Comparison of ENCODE assay signal across 10 cellular contexts in genomic region chr11:128625316-128625715, GRCh38. TPM values are rescaled to one million over a fixed set of nuclear protein-coding genes. Genes with fewer than 3 reads are reported as not detected.
DNase-seq lines count a peak whose midpoint lies in the region; ATAC-seq and TF ChIP-seq lines count a peak whose summit lies in the region.
"Had no signal": no experiment of that assay in that cellular context is flagged by ENCODE, and none has a peak within 500 bp of the region (broad histone marks: within the 10 kb centered on the region; RNA-seq: fewer than 3 reads in every experiment).

No MANE protein-coding gene starts in this region.

- H3K36me3 Mint-ChIP-seq in T-helper 2 cell treated with Interferon-gamma antibody and Interleukin-4, amounts not matched to agents 5 μg/mL and 100 μg/mL, for 36 hours (ENCODE audit: low read depth): peaks cover 1% of the 10 kb centered on the region
- H3K36me3 Mint-ChIP-seq in activated T-helper 17 cell treated with anti-CD3 and anti-CD28 coated beads, Interleukin-2, amount 50 U/mL, for 72 hours (ENCODE audit: low read depth): no peaks in the 10 kb centered on the region
- H3K36me3 Mint-ChIP-seq in natural killer cell treated with Interleukin-12 subunit alpha and Interleukin-12 subunit beta and Interleukin-15 and Interleukin-18, amount 100 ng/mL, for 72 hours: no peaks in the 10 kb centered on the region
- H3K36me3 Mint-ChIP-seq: type B pancreatic cell had no signal

- H3K27me3 Mint-ChIP-seq in T-helper 2 cell treated with Interferon-gamma antibody and Interleukin-4, amounts not matched to agents 5 μg/mL and 100 μg/mL, for 36 hours (ENCODE audit: low read depth): no peaks in the 10 kb centered on the region
- no peaks in the 10 kb centered on the region for H3K27me3 Mint-ChIP-seq in activated T-helper 17 cell treated with anti-CD3 and anti-CD28 coated beads, Interleukin-2, amount 50 U/mL, for 72 hours
- no peaks in the 10 kb centered on the region for H3K27me3 Mint-ChIP-seq in natural killer cell treated with Interleukin-12 subunit alpha and Interleukin-12 subunit beta and Interleukin-15 and Interleukin-18, amount 100 ng/mL, for 72 hours

- H4K20me1 ChIP-seq in KMS-11 (ENCODE audit: insufficient read depth): no peaks in the 10 kb centered on the region

- no peaks in the 10 kb centered on the region for H3K9me3 Mint-ChIP-seq in T-helper 2 cell treated with Interferon-gamma antibody and Interleukin-4, amounts not matched to agents 5 μg/mL and 100 μg/mL, for 36 hours
- no peaks in the 10 kb centered on the region for H3K9me3 Mint-ChIP-seq in activated T-helper 17 cell treated with anti-CD3 and anti-CD28 coated beads, Interleukin-2, amount 50 U/mL, for 72 hours
- no peaks in the 10 kb centered on the region for H3K9me3 Mint-ChIP-seq in natural killer cell treated with Interleukin-12 subunit alpha and Interleukin-12 subunit beta and Interleukin-15 and Interleukin-18, amount 100 ng/mL, for 72 hours
- H3K9me3 Mint-ChIP-seq: type B pancreatic cell had no signal

- peaks cover 79% of the 10 kb centered on the region for H3K4me1 ChIP-seq in KMS-11 (ENCODE audit: low read depth, poor library complexity, severe bottlenecking)

- peaks cover 79% of the 10 kb centered on the region for H3K4me1 Mint-ChIP-seq in T-helper 2 cell treated with Interferon-gamma antibody and Interleukin-4, amounts not matched to agents 5 μg/mL and 100 μg/mL, for 36 hours (ENCODE audit: low read depth)
- H3K4me1 Mint-ChIP-seq in activated T-helper 17 cell treated with anti-CD3 and anti-CD28 coated beads, Interleukin-2, amount 50 U/mL, for 72 hours: peaks cover 71% of the 10 kb centered on the region
- peaks cover 79 to 86% of the 10 kb centered on the region in 2 donors for H3K4me1 Mint-ChIP-seq in natural killer cell treated with Interleukin-12 subunit alpha and Interleukin-12 subunit beta and Interleukin-15 and Interleukin-18, amount 100 ng/mL, for 72 hours (ENCODE audit: low read depth in 2 of 2)

- H3K79me2 ChIP-seq in KMS-11 (ENCODE audit: insufficient read depth, low read depth): no peaks in the 10 kb centered on the region

- H3K36me3 ChIP-seq in KMS-11 (ENCODE audit: insufficient read depth): no peaks in the 10 kb centered on the region

- H3K9ac ChIP-seq in KMS-11: no peak overlapping the region

- no peak overlapping the region for H3K4me3 ChIP-seq in KMS-11 (IDR thresholded peaks at IDR 0.05; ENCODE audit: insufficient read depth, low read depth, low read length)

- no peak for ATAC-seq in activated T-helper 17 cell treated with anti-CD3 and anti-CD28 coated beads, Interleukin-2, amount 50 U/mL, for 72 hours (replicated peaks)
- no peak for ATAC-seq in natural killer cell treated with Interleukin-12 subunit alpha and Interleukin-12 subunit beta and Interleukin-15 and Interleukin-18, amount 100 ng/mL, for 72 hours
- ATAC-seq in HG03460 (IDR thresholded peaks at IDR 0.05; ENCODE audit: unreplicated experiment): no peak

- no peak for TF ChIP-seq CTCF in KMS-11 (conservative IDR thresholded peaks at IDR 0.05; ENCODE audit: low read depth, low read length)

- peak overlapping the region; percentile 92 for H3K27ac ChIP-seq in KMS-11

- H3K4me3 Mint-ChIP-seq in T-helper 2 cell treated with Interferon-gamma antibody and Interleukin-4, amounts not matched to agents 5 μg/mL and 100 μg/mL, for 36 hours: peak overlapping the region; percentile 72
- peak overlapping the region; percentile 81 for H3K4me3 Mint-ChIP-seq in activated T-helper 17 cell treated with anti-CD3 and anti-CD28 coated beads, Interleukin-2, amount 50 U/mL, for 72 hours
- peak overlapping the region; percentile 85 for H3K4me3 Mint-ChIP-seq in natural killer cell treated with Interleukin-12 subunit alpha and Interleukin-12 subunit beta and Interleukin-15 and Interleukin-18, amount 100 ng/mL, for 72 hours
- H3K4me3 Mint-ChIP-seq: type B pancreatic cell had no signal

- H3K27ac Mint-ChIP-seq in T-helper 2 cell treated with Interferon-gamma antibody and Interleukin-4, amounts not matched to agents 5 μg/mL and 100 μg/mL, for 36 hours: peak overlapping the region; percentile 93
- H3K27ac Mint-ChIP-seq in activated T-helper 17 cell treated with anti-CD3 and anti-CD28 coated beads, Interleukin-2, amount 50 U/mL, for 72 hours: peak overlapping the region; percentile 98
- peak overlapping the region; percentile 95 to 97 for H3K27ac Mint-ChIP-seq in natural killer cell treated with Interleukin-12 subunit alpha and Interleukin-12 subunit beta and Interleukin-15 and Interleukin-18, amount 100 ng/mL, for 72 hours
- H3K27ac Mint-ChIP-seq: type B pancreatic cell had no signal

- DNase-seq in T-helper 2 cell treated with Interferon-gamma antibody and Interleukin-4, amounts not matched to agents 5 μg/mL and 100 μg/mL, for 36 hours (ENCODE audit: low spot score): no peak
- no peak for DNase-seq in T-helper 2 cell
- no peak for DNase-seq in natural killer cell treated with Interleukin-12 subunit alpha and Interleukin-12 subunit beta and Interleukin-15 and Interleukin-18, amount 100 ng/mL, for 72 hours (ENCODE audit: low spot score)
- DNase-seq in NCI-H524 treated with DMSO at 0.1 percent for 48 hours (lab: John Stamatoyannopoulos, UW): no peak
- DNase-seq in KG1 (lab: John Stamatoyannopoulos, UW): no peak
- DNase-seq: small intestine had no signal

- H3K27me3 ChIP-seq in KMS-11 (ENCODE audit: insufficient read depth, low read depth): no peaks in the 10 kb centered on the region

- peak overlapping the region; percentile 51 for H3K4me2 ChIP-seq in KMS-11

- H2AFZ ChIP-seq in KMS-11 (ENCODE audit: low read depth): 0 out of 2 replicates have a peak overlapping the region, but pooled peaks have one; percentile 69

RNA-seq across cellular contexts. Expression of gene ETS1, which starts 38.0 kb away (rescaled TPM):
- total RNA-seq in activated T-helper 17 cell treated with anti-CD3 and anti-CD28 coated beads, Interleukin-2, amount 50 U/mL, for 72 hours: 100 to 1,000 TPM; 309 to 471 TPM
- total RNA-seq in natural killer cell treated with Interleukin-12 subunit alpha and Interleukin-12 subunit beta and Interleukin-15 and Interleukin-18, amount 100 ng/mL, for 72 hours: 100 to 1,000 TPM; 521 to 738 TPM
